In the genomic region with DNA sequence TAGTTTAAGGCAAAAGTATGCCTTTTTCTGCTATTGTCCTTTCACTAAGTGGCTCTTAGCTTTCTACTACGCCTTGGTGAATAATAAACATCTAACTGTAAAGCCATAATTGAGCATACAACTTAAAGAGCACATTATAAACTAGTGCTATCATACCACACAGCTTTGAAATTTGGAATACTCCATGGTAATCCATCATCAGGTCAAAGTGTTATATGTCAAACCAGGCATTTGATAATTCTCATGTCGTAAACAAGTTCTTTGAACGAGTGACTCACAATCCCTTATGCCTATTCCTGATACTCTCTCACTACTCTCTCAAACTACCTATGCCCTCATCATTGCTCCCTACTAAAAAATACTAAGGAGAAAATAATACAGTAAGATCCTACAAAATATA, we compare ENCODE assay signal across 15 cellular contexts.
DNase-seq lines count a peak whose midpoint lies in the region; FAIRE-seq and TF ChIP-seq lines count a peak whose summit lies in the region.
"Had no signal": no experiment of that assay in that cellular context is flagged by ENCODE, and none has a peak within 500 bp of the region (broad histone marks: within the 10 kb centered on the region; RNA-seq: fewer than 3 reads in every experiment).

No MANE protein-coding gene starts in this region.

- H3K9ac ChIP-seq in mesendoderm (ENCODE audit: low read length): no peak overlapping the region

- TF ChIP-seq POLR2A in adrenal gland (IDR thresholded peaks at IDR 0.05): no peak

- H3K27ac ChIP-seq in mesendoderm (ENCODE audit: low read depth, low read length) (no peak overlapping the region), adrenal gland (no peak overlapping the region)
- H3K27ac ChIP-seq: neutrophil had no signal

- peaks cover 12% of the 10 kb centered on the region for H3K4me1 ChIP-seq in mesendoderm (ENCODE audit: control insufficient read depth, low read depth, low read length)
- no peaks in the 10 kb centered on the region for H3K4me1 ChIP-seq in adrenal gland (replicated peaks in 1 of 2)

- no peak overlapping the region for H4K8ac ChIP-seq in mesendoderm (ENCODE audit: low read depth, low read length)

- H3K18ac ChIP-seq in mesendoderm (ENCODE audit: low read length): no peak overlapping the region

- no CpG with 5 or more reads among the region's 3 CpGs for WGBS in mesendoderm (ENCODE audit: extremely low coverage, insufficient coverage, low lambda C conversion rate)
- 79 to 88% (median 81%) methylated on average over 3 of the region's 3 CpGs for WGBS in adrenal gland, 4 donors

- H4K5ac ChIP-seq in mesendoderm (ENCODE audit: low read length): peak overlapping the region; percentile 52

- H3K36me3 ChIP-seq in mesendoderm (ENCODE audit: control insufficient read depth, insufficient read depth, low read length): no peaks in the 10 kb centered on the region
- H3K36me3 ChIP-seq in adrenal gland (replicated peaks in 1 of 2): no peaks in the 10 kb centered on the region
- H3K36me3 ChIP-seq: neutrophil had no signal

- intact Hi-C loops in adrenal gland (cut with DNase I): no loop called here

- H3K79me1 ChIP-seq in mesendoderm (ENCODE audit: low read length): no peaks in the 10 kb centered on the region

- H2BK5ac ChIP-seq in mesendoderm (ENCODE audit: low read length): peak overlapping the region; percentile 43

- H3K4ac ChIP-seq in mesendoderm (ENCODE audit: low read depth, low read length): no peak overlapping the region

- no peaks in the 10 kb centered on the region for H3K79me2 ChIP-seq in mesendoderm (ENCODE audit: control insufficient read depth, insufficient read depth, low read length)

- CTCF ChIA-PET in AG04449 (lab: Yijun Ruan, JAX): interaction anchor here (1.0 to 9.3 kb wide), 9 partner anchors 11 to 156 kb away, joined by 3 to 157 read pairs (median 4); no protein-coding TSS in a partner anchor

- H3K4me3 ChIP-seq in AG04449 (ENCODE audit: low read depth, low read length) (no peak overlapping the region), mesendoderm (ENCODE audit: low read length) (no peak overlapping the region), adrenal gland (no peak overlapping the region)
- H3K4me3 ChIP-seq: K562 had no signal

- H3K56ac ChIP-seq in mesendoderm (ENCODE audit: low read length): peak overlapping the region; percentile 17

- DNase-seq in AG04449 (ENCODE audit: low read depth, low spot score) (peak; percentile 49), HTR-8/SVneo (ENCODE audit: insufficient read length, low spot score) (peak; percentile 53), dermis blood vessel endothelial cell (peak; percentile 39), mesendoderm (no peak), SIG-M5 (lab: John Stamatoyannopoulos, UW) (no peak), COLO668 (lab: John Stamatoyannopoulos, UW; ENCODE audit: unreplicated experiment) (no peak), adrenal gland (no peak)
- DNase-seq in activated naive CD4-positive, alpha-beta T cell treated with Interleukin-2 at 50 U/mL for 16 hours: no peak
- DNase-seq: NCI-H1417 treated with DMSO at 0.1 percent for 48 hours; NCI-H446 treated with DMSO at 0.1 percent for 48 hours; stimulated activated CD4-positive, alpha-beta T cell treated with anti-CD3 and anti-CD28 coated beads, Interleukin-12 subunit alpha, Interleukin-12 subunit beta, amount 100 ng/mL, for 4 hours; substantia nigra had no signal

- POLR2A ChIA-PET in AG04449 (lab: Yijun Ruan, JAX): interaction anchor here (0.7 to 1.6 kb wide), 4 partner anchors 26 to 227 kb away, joined by 3 to 5 read pairs (median 4); a partner anchor contains a TSS

- H3K4me2 ChIP-seq in mesendoderm (ENCODE audit: low read length): no peak overlapping the region

- H3K27me3 ChIP-seq in mesendoderm (ENCODE audit: insufficient read depth, low read length, poor library complexity): no peaks in the 10 kb centered on the region
- H3K27me3 ChIP-seq in adrenal gland: no peaks in the 10 kb centered on the region

- no peak for TF ChIP-seq CTCF in AG04449 (IDR thresholded peaks at IDR 0.05; ENCODE audit: insufficient read depth, low read length, missing control alignments)
- no peak for TF ChIP-seq CTCF in adrenal gland (IDR thresholded peaks at IDR 0.05)

- H3K23ac ChIP-seq in mesendoderm (ENCODE audit: low read length): no peak overlapping the region

- FAIRE-seq in HTR-8/SVneo (lab: Jason Lieb, UNC): peak; percentile 76
- FAIRE-seq: GM12892, K562 had no signal

- H3K9me3 ChIP-seq in adrenal gland (replicated peaks in 1 of 3): no peaks in the 10 kb centered on the region
- H3K9me3 ChIP-seq: neutrophil had no signal

- H2AK5ac ChIP-seq in mesendoderm (ENCODE audit: low read length): no peak overlapping the region

- H2BK15ac ChIP-seq in mesendoderm (replicated peaks; ENCODE audit: low read depth): no peak overlapping the region

- no peak overlapping the region for H2BK120ac ChIP-seq in mesendoderm (ENCODE audit: low read depth, low read length)

Comparison
In these comparisons a context has a peak if more than half of its experiments do, and no peak if none do; other contexts are left out.
1. DNase-seq: peak in AG04449 (single experiment), HTR-8/SVneo (single experiment) and dermis blood vessel endothelial cell (single experiment); none in mesendoderm (single experiment), SIG-M5 (single experiment), COLO668 (single experiment), activated naive CD4-positive, alpha-beta T cell treated with Interleukin-2 at 50 U/mL for 16 hours (single experiment) and adrenal gland (0 of 7).